ENCODE assay signal across 31 cellular contexts in the genomic region with DNA sequence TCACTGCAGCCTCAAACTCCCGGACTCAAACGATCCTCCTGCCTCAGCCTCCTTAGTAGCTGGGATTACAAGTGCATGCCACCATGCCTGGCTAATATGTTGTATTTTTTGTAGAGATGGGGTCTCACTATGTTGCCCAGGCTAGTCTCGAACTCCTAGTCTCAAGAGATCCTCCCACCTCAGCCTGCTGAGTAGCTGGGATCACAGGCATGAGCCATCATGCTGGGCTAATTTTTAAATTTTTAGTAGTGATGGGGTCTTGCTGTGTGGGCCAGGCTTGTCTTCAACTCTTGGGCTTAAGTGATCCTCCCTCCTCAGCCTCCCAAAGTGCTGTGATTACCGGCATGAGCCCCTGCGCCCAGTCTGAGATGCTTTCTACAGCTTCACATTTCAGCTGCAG. TPM values are rescaled to one million over a fixed set of nuclear protein-coding genes. Genes with fewer than 3 reads are reported as not detected.
"Had no signal": no experiment of that assay in that cellular context is flagged by ENCODE, and none has a peak within 500 bp of the region (broad histone marks: within the 10 kb centered on the region; RNA-seq: fewer than 3 reads in every experiment).

No MANE protein-coding gene starts in this region.

- FAIRE-seq: urothelium cell line had no signal

- H3K4me3 ChIP-seq: stomach, suprapubic skin, testis, thoracic aorta, thyroid gland, tibial artery, tibial nerve, transverse colon, upper lobe of left lung, upper lobe of right lung, uterus, vagina had no signal

- H3K27me3 ChIP-seq: stomach, testis, thyroid gland, tibial nerve, transverse colon, upper lobe of left lung, upper lobe of right lung, uterus, vagina had no signal

- DNase-seq: stimulated activated CD4-positive, alpha-beta T cell treated with anti-CD3 and anti-CD28 coated beads, Interleukin-2, amount 100 ng/mL, for 48 hours; stimulated activated CD4-positive, alpha-beta T cell treated with anti-CD3 and anti-CD28 coated beads, Interleukin-4, amount 100 ng/mL, for 1 hour; stimulated activated CD4-positive, alpha-beta T cell treated with anti-CD3 and anti-CD28 coated beads, Interleukin-4, amount 100 ng/mL, for 24 hours; stimulated activated CD4-positive, alpha-beta T cell treated with anti-CD3 and anti-CD28 coated beads, Interleukin-4, amount 100 ng/mL, for 4 hours; stimulated activated CD8-positive, alpha-beta memory T cell treated with anti-CD3 and anti-CD28 coated beads, Interleukin-4, amount 100 ng/mL, for 48 hours; stimulated activated naive B cell treated with anti-CD40 and anti-IgM and Interleukin-4, amounts not matched to agents 10 μg/mL and 1 μg/mL and 100 μg/mL, for 72 hours; stimulated activated naive CD4-positive, alpha-beta T cell; stimulated activated naive CD4-positive, alpha-beta T cell treated with Interleukin-2 at 50 U/mL for 16 hours; stimulated activated naive CD8-positive, alpha-beta T cell treated with anti-CD3 and anti-CD28 coated beads, Interleukin-15, amount 100 ng/mL, for 72 hours; stimulated activated naive CD8-positive, alpha-beta T cell treated with anti-CD3 and anti-CD28 coated beads, Interleukin-15, Interleukin-2, amounts not matched to agents 100 U/mL and 50 U/mL, for 24 hours; stomach; substantia nigra; testis; thyroid gland; tibial artery; transverse colon; trophoblast cell; upper lobe of left lung; upper lobe of right lung; uterus had no signal

- ATAC-seq: stimulated activated effector memory CD8-positive, alpha-beta T cell treated with anti-CD3 and anti-CD28 coated beads, Interleukin-12 subunit alpha, Interleukin-12 subunit beta, amount 100 ng/mL, for 72 hours; stimulated activated memory B cell treated with anti-CD40 and anti-IgM and Interleukin-4, amounts not matched to agents 10 μg/mL and 1 μg/mL and 100 μg/mL, for 72 hours; stimulated activated naive B cell treated with anti-CD40 and anti-IgM and Interleukin-4, amounts not matched to agents 10 μg/mL and 1 μg/mL and 100 μg/mL, for 72 hours; stimulated activated naive CD8-positive, alpha-beta T cell treated with anti-CD3 and anti-CD28 coated beads, Interleukin-15, amount 100 ng/mL, for 72 hours; stimulated activated naive CD8-positive, alpha-beta T cell treated with anti-CD3 and anti-CD28 coated beads, Interleukin-15, Interleukin-2, amounts not matched to agents 100 U/mL and 50 U/mL, for 24 hours; upper lobe of right lung had no signal

- H3K36me3 ChIP-seq: stomach, suprapubic skin, thoracic aorta, thyroid gland, tibial artery, tibial nerve, transverse colon, upper lobe of left lung, upper lobe of right lung, uterus, vagina had no signal

- H3K4me1 ChIP-seq: suprapubic skin, thyroid gland, tibial nerve, upper lobe of left lung, upper lobe of right lung, uterus, vagina had no signal

- H3K9me3 ChIP-seq: suprapubic skin, testis, thoracic aorta, thyroid gland, upper lobe of left lung, vagina had no signal

- H3K27ac ChIP-seq: stomach, suprapubic skin, testis, thoracic aorta, thyroid gland, tibial artery, tibial nerve, transverse colon, upper lobe of left lung, upper lobe of right lung, uterus, vagina had no signal

RNA-seq across cellular contexts. Expression of a gene that starts 15.3 kb away (rescaled TPM):
- total RNA-seq: subcutaneous adipose tissue, suprapubic skin, thoracic aorta, tibial nerve, upper lobe of left lung, upper lobe of right lung had no signal

RNA-seq across cellular contexts. Expression of a gene that starts 26.9 kb away (rescaled TPM):
- total RNA-seq: subcutaneous adipose tissue, thoracic aorta, thyroid gland, tibial nerve, transverse colon, urinary bladder, uterus, vagina had no signal

RNA-seq across cellular contexts. Expression of a gene that starts 37.1 kb away (rescaled TPM):
- total RNA-seq: subcutaneous adipose tissue, suprapubic skin, temporal lobe, thyroid gland, tibial nerve, upper lobe of left lung, ureter, vagina had no signal
